In genomic region chr19:3655402-3656072, GRCh38 we compare ENCODE assay signal across 9 cellular contexts. TPM values are rescaled to one million over a fixed set of nuclear protein-coding genes. Genes with fewer than 3 reads are reported as not detected.
DNase-seq lines count a peak whose midpoint lies in the region; ATAC-seq and TF ChIP-seq lines count a peak whose summit lies in the region.
"Had no signal": no experiment of that assay in that cellular context is flagged by ENCODE, and none has a peak within 500 bp of the region (broad histone marks: within the 10 kb centered on the region; RNA-seq: fewer than 3 reads in every experiment).

No MANE protein-coding gene starts in this region.

- DNase-seq in NCI-H524 (lab: John Stamatoyannopoulos, UW), result peak; percentile 99
- DNase-seq in epidermal melanocyte (ENCODE audit: insufficient read length, low spot score), result peak; percentile 95
- DNase-seq in renal cortical epithelial cell (ENCODE audit: low read depth), result peak; percentile 11
- DNase-seq in T-helper 2 cell treated with Interferon-gamma antibody and Interleukin-4, amounts not matched to agents 5 μg/mL and 100 μg/mL, for 36 hours (ENCODE audit: low spot score), result no peak
- DNase-seq in activated gamma-delta T cell (lab: John Stamatoyannopoulos, UW), result no peak
- DNase-seq: stimulated activated CD4-positive, alpha-beta T cell treated with anti-CD3 and anti-CD28 coated beads, Interleukin-1b, Interleukin-23, amount 100 ng/mL, for 48 hours had no signal

- no peak for TF ChIP-seq CTCF in DOHH2 (IDR thresholded peaks at IDR 0.05; ENCODE audit: low read depth, low read length, poor library complexity, severe bottlenecking)

- peaks cover 4% of the 10 kb centered on the region for H3K36me3 Mint-ChIP-seq in T-helper 2 cell treated with Interferon-gamma antibody and Interleukin-4, amounts not matched to agents 5 μg/mL and 100 μg/mL, for 36 hours (ENCODE audit: low read depth)

- no peak overlapping the region for H3K4me3 Mint-ChIP-seq in T-helper 2 cell treated with Interferon-gamma antibody and Interleukin-4, amounts not matched to agents 5 μg/mL and 100 μg/mL, for 36 hours

- H3K4me1 ChIP-seq in DOHH2 (ENCODE audit: control insufficient read depth, low read length), result peaks cover 17% of the 10 kb centered on the region

- no peak for ATAC-seq in GM21367 (IDR thresholded peaks at IDR 0.05; ENCODE audit: unreplicated experiment)
- ATAC-seq in HG03457 (IDR thresholded peaks at IDR 0.05; ENCODE audit: unreplicated experiment), result no peak

- H4K20me1 ChIP-seq in DOHH2 (ENCODE audit: control insufficient read depth, insufficient read depth, low read depth, low read length), result no peaks in the 10 kb centered on the region

- no peaks in the 10 kb centered on the region for H3K27me3 ChIP-seq in DOHH2 (ENCODE audit: control insufficient read depth, low read length)

- H3K4me2 ChIP-seq in DOHH2 (ENCODE audit: low read length), result peak overlapping the region; percentile 27; the same call in 1 of the 2 replicates

- H3K79me2 ChIP-seq in DOHH2 (ENCODE audit: control insufficient read depth, low read length), result no peaks in the 10 kb centered on the region

- H3K9me2 ChIP-seq in DOHH2 (replicated peaks; ENCODE audit: control insufficient read depth, low read length), result no peaks in the 10 kb centered on the region

- H3K4me1 Mint-ChIP-seq in T-helper 2 cell treated with Interferon-gamma antibody and Interleukin-4, amounts not matched to agents 5 μg/mL and 100 μg/mL, for 36 hours (ENCODE audit: low read depth), result no peaks in the 10 kb centered on the region

- H3F3A ChIP-seq in DOHH2 (ENCODE audit: control insufficient read depth, insufficient read depth), result no peaks in the 10 kb centered on the region

- no peaks in the 10 kb centered on the region for H3K9me3 Mint-ChIP-seq in T-helper 2 cell treated with Interferon-gamma antibody and Interleukin-4, amounts not matched to agents 5 μg/mL and 100 μg/mL, for 36 hours

- no peak overlapping the region for H3K27ac ChIP-seq in DOHH2 (ENCODE audit: low read depth, low read length)

- no peak overlapping the region for H3K27ac Mint-ChIP-seq in T-helper 2 cell treated with Interferon-gamma antibody and Interleukin-4, amounts not matched to agents 5 μg/mL and 100 μg/mL, for 36 hours

- H3K4me3 ChIP-seq in DOHH2 (ENCODE audit: low read length), result no peak overlapping the region

- H3K36me3 ChIP-seq in DOHH2 (ENCODE audit: control insufficient read depth, low read length), result no peaks in the 10 kb centered on the region

- no peaks in the 10 kb centered on the region for H3K27me3 Mint-ChIP-seq in T-helper 2 cell treated with Interferon-gamma antibody and Interleukin-4, amounts not matched to agents 5 μg/mL and 100 μg/mL, for 36 hours (ENCODE audit: low read depth)

- no peaks in the 10 kb centered on the region for H3K9me3 ChIP-seq in DOHH2 (ENCODE audit: control insufficient read depth, insufficient read depth, low read length)

RNA-seq across cellular contexts. Expression of gene CACTIN, which starts 28.9 kb away (rescaled TPM):
- 19.1 and 32.4 TPM in 2 replicates for total RNA-seq in renal cortical epithelial cell

RNA-seq across cellular contexts. Expression of gene PIP5K1C, which starts 44.7 kb away (rescaled TPM):
- 8.0 and 38.4 TPM in 2 replicates for total RNA-seq in renal cortical epithelial cell

RNA-seq across cellular contexts. Expression of gene TBXA2R, which starts 48.9 kb away (rescaled TPM):
- total RNA-seq in renal cortical epithelial cell, result 0.50 TPM in 1 of 2 replicates, not detected in the other

RNA-seq across cellular contexts. Expression of gene TJP3, which starts 52.6 kb away (rescaled TPM):
- total RNA-seq in renal cortical epithelial cell, result 1.1 and 11.5 TPM in 2 replicates

Comparison
In these comparisons a context has a peak if more than half of its experiments do, and no peak if none do; other contexts are left out.
1. DNase-seq: peak in NCI-H524 (2 of 2), epidermal melanocyte (single experiment) and renal cortical epithelial cell (single experiment); none in T-helper 2 cell treated with Interferon-gamma antibody and Interleukin-4, amounts not matched to agents 5 μg/mL and 100 μg/mL, for 36 hours (single experiment) and activated gamma-delta T cell (single experiment).